In genomic region chr2:21860913-21861312, GRCh38 we compare ENCODE assay signal across 23 cellular contexts.
DNase-seq lines count a peak whose midpoint lies in the region; ATAC-seq, FAIRE-seq and TF ChIP-seq lines count a peak whose summit lies in the region.
"Had no signal": no experiment of that assay in that cellular context is flagged by ENCODE, and none has a peak within 500 bp of the region (broad histone marks: within the 10 kb centered on the region; RNA-seq: fewer than 3 reads in every experiment).

No MANE protein-coding gene starts in this region.

- no peak overlapping the region for H3K4me2 ChIP-seq in K562 (ENCODE audit: insufficient read depth, low read length)

- in situ Hi-C loops in K562 (cut with MboI): no loop called here

- H3K36me3 ChIP-seq in K562 (ENCODE audit: control insufficient read depth, insufficient read depth, low read length) (no peaks in the 10 kb centered on the region), body of pancreas (replicated peaks in 1 of 2; ENCODE audit: insufficient read depth in 1 of 2, low read depth in 2 of 2) (no peaks in the 10 kb centered on the region)
- H3K36me3 ChIP-seq: BE2C had no signal

- H3K9me3 ChIP-seq in K562 (replicated peaks; ENCODE audit: control insufficient read depth, insufficient read depth, low read depth, low read length): 0 out of 2 replicates have a peak, but pooled peaks cover 3% of the 10 kb centered on the region
- no peaks in the 10 kb centered on the region for H3K9me3 ChIP-seq in body of pancreas
- H3K9me3 ChIP-seq: BE2C had no signal

- CTCF ChIA-PET in K562 (lab: Yijun Ruan, JAX; ENCODE audit: low intra/inter-chr PET ratio): no interaction called here

- POLR2A ChIA-PET in K562 (lab: Yijun Ruan, JAX): no interaction called here

- TF ChIP-seq RAD21 in K562 (CRISPR knock-in tag; conservative IDR thresholded peaks at IDR 0.05 in 1 of 2, IDR thresholded peaks at IDR 0.05 in 1 of 2): no peak

- no peak for TF ChIP-seq CTCF in NB4 (IDR thresholded peaks at IDR 0.05; ENCODE audit: low read depth, low read length)
- TF ChIP-seq CTCF in K562 (IDR thresholded peaks at IDR 0.05 in 2 of 3, conservative IDR thresholded peaks at IDR 0.05 in 1 of 3; ENCODE audit: insufficient read depth in 2 of 3, low read depth in 1 of 3, low read length in 3 of 3): no peak
- TF ChIP-seq CTCF in body of pancreas (IDR thresholded peaks at IDR 0.05): no peak

- H3K9me1 ChIP-seq in K562 (ENCODE audit: control insufficient read depth, insufficient read depth, low read length): no peaks in the 10 kb centered on the region

- no peak for FAIRE-seq in K562 (lab: Jason Lieb, UNC)
- FAIRE-seq: H54 had no signal

- no peaks in the 10 kb centered on the region for H3K4me1 ChIP-seq in K562 (replicated peaks in 1 of 2; ENCODE audit: control insufficient read depth in 2 of 2, insufficient read depth in 2 of 2, low read length in 2 of 2)
- H3K4me1 ChIP-seq in body of pancreas: no peaks in the 10 kb centered on the region
- H3K4me1 ChIP-seq: BE2C had no signal

- no TSS peak for BruUV-seq in K562 (replicated peaks; lab: Mats Ljungman, UMichigan)

- intact Hi-C loops in K562 (cut with micrococcal nuclease) (no loop called here), body of pancreas (cut with DNase I) (no loop called here)

- TF ChIP-seq EP300 in K562 (IDR thresholded peaks at IDR 0.05; ENCODE audit: low read length): no peak

- no peak overlapping the region for H3K9ac ChIP-seq in K562 (ENCODE audit: insufficient read depth in 1 of 2, low read depth in 2 of 2, low read length in 2 of 2)

- WGBS in K562 (ENCODE audit: insufficient coverage, low coverage, missing lambda C conversion rate): 0% methylated on average over 2 of the region's 2 CpGs
- WGBS in body of pancreas, 2 donors: 33 to 43% methylated on average over 2 of the region's 2 CpGs

- no peak overlapping the region for H3K27ac ChIP-seq in K562 (ENCODE audit: extremely low read depth, low read depth, low read length)
- no peak overlapping the region for H3K27ac ChIP-seq in body of pancreas
- H3K27ac ChIP-seq: HL-60, RWPE1 had no signal

- H3K4me3 ChIP-seq in NB4 (ENCODE audit: low read depth, low read length) (no peak overlapping the region), K562 (no peak overlapping the region), body of pancreas (no peak overlapping the region)

- H3K27me3 ChIP-seq in K562 (ENCODE audit: control insufficient read depth in 2 of 2, insufficient read depth in 2 of 2, low read length in 2 of 2) (no peaks in the 10 kb centered on the region), body of pancreas (no peaks in the 10 kb centered on the region)
- H3K27me3 ChIP-seq: BE2C had no signal

- ATAC-seq in K562 (no peak), body of pancreas (no peak)
- ATAC-seq: Panc1 had no signal

- no peak for TF ChIP-seq POLR2A in NB4 (IDR thresholded peaks at IDR 0.05; ENCODE audit: extremely low read depth, insufficient read length)
- no peak for TF ChIP-seq POLR2A in K562 (conservative IDR thresholded peaks at IDR 0.05)
- no peak for TF ChIP-seq POLR2A in body of pancreas (IDR thresholded peaks at IDR 0.05)

- H4K20me1 ChIP-seq in K562 (replicated peaks; ENCODE audit: control insufficient read depth, insufficient read depth, low read length): no peaks in the 10 kb centered on the region

- no peak overlapping the region for H2AFZ ChIP-seq in K562 (ENCODE audit: low read depth, low read length)

- no peaks in the 10 kb centered on the region for H3K79me2 ChIP-seq in K562 (ENCODE audit: control insufficient read depth, insufficient read depth, low read length)

- DNase-seq in DMS53 treated with DMSO at 0.1 percent for 48 hours (lab: John Stamatoyannopoulos, UW; ENCODE audit: unreplicated experiment) (peak; percentile 1), NB4 (ENCODE audit: low read depth) (peak; percentile 7), K562 (ENCODE audit: extremely low read depth in 1 of 4, low spot score in 3 of 4) (no peak), iris pigment epithelial cell (ENCODE audit: low read depth) (peak; percentile 6), NCI-H2196 (lab: John Stamatoyannopoulos, UW; ENCODE audit: unreplicated experiment) (no peak), body of pancreas (no peak), NCI-H446 (lab: John Stamatoyannopoulos, UW) (no peak)
- DNase-seq: BE2C, Calu3, KBM-7, NCI-H1092, NCI-H1417 treated with DMSO at 0.1 percent for 48 hours, NCI-H1694 treated with DMSO at 0.1 percent for 48 hours, NCI-H2081, NCI-H226, NCI-H524 treated with DMSO at 0.1 percent for 48 hours, NCI-H774, SHP77, T-helper 1 cell had no signal

TF ChIP-seq in K562, 482 proteins besides CTCF, POLR2A, EP300 and RAD21 (continues in another document):
- TF ChIP-seq PTRF (tag; IDR thresholded peaks at IDR 0.05) (no peak), NR2C1 (IDR thresholded peaks at IDR 0.05) (no peak), NR2C1 (tag; IDR thresholded peaks at IDR 0.05) (no peak), MAFK (IDR thresholded peaks at IDR 0.05; ENCODE audit: low read length) (peak; percentile 39; the same call in 1 of the 2 replicates), MYBL2 (IDR thresholded peaks at IDR 0.05; ENCODE audit: low read depth) (no peak), MYBL2 (CRISPR knock-in tag; IDR thresholded peaks at IDR 0.05; ENCODE audit: borderline replicate concordance) (no peak), CBX8 (IDR thresholded peaks at IDR 0.05; ENCODE audit: borderline replicate concordance, extremely low read depth, low read depth, low read length, poor library complexity, severe bottlenecking) (no peak), KDM5B (IDR thresholded peaks at IDR 0.05; ENCODE audit: insufficient replicate concordance, low read depth, low read length) (no peak), ZBTB40 (IDR thresholded peaks at IDR 0.05) (no peak), ZBTB40 (CRISPR knock-in tag; IDR thresholded peaks at IDR 0.05) (no peak), ZNF316 (IDR thresholded peaks at IDR 0.05) (peak; percentile 29; the same call in 1 of the 2 replicates), CC2D1A (IDR thresholded peaks at IDR 0.05) (no peak)

Comparison
In these comparisons a context has a peak if more than half of its experiments do, and no peak if none do; other contexts are left out.
1. DNase-seq: peak in DMS53 treated with DMSO at 0.1 percent for 48 hours (single experiment), NB4 (single experiment) and iris pigment epithelial cell (single experiment); none in K562 (0 of 4), NCI-H2196 (single experiment), body of pancreas (0 of 4) and NCI-H446 (0 of 2).